1 cellular context compared by ENCODE assay signal in genomic region chr3:28186748-28187147, GRCh38.
TF ChIP-seq lines count a peak whose summit lies in the region.

No MANE protein-coding gene starts in this region.

TF ChIP-seq in K562, 482 proteins besides CTCF, POLR2A, EP300 and RAD21:
- no peak for TF ChIP-seq NCOA4 (IDR thresholded peaks at IDR 0.05; ENCODE audit: partially characterized antibody)
- no peak for TF ChIP-seq MLLT1 (IDR thresholded peaks at IDR 0.05)
- peak; percentile 61; the same call in 1 of the 2 replicates for TF ChIP-seq CEBPB (tag; IDR thresholded peaks at IDR 0.05)
- TF ChIP-seq CEBPG (CRISPR knock-in tag; IDR thresholded peaks at IDR 0.05), result no peak
- TF ChIP-seq CEBPG (tag; conservative IDR thresholded peaks at IDR 0.05 in 1 of 2, IDR thresholded peaks at IDR 0.05 in 1 of 2), result peak; percentile 35 to 89; a peak in 3 of 4 replicates
- peak; percentile 81 for TF ChIP-seq ATF3 (IDR thresholded peaks at IDR 0.05)
- TF ChIP-seq ATF3 (CRISPR knock-in tag; conservative IDR thresholded peaks at IDR 0.05), result no peak
